In genomic region chr1:6498576-6499111, GRCh38 we compare ENCODE assay signal across 2 cellular contexts.
TF ChIP-seq lines count a peak whose summit lies in the region.

No MANE protein-coding gene starts in this region.

TF ChIP-seq in IMR-90, 13 proteins besides CTCF, POLR2A, EP300 and RAD21:
- TF ChIP-seq CEBPB (IDR thresholded peaks at IDR 0.05; ENCODE audit: low read depth, low read length) = no peak
- TF ChIP-seq CHD1 (IDR thresholded peaks at IDR 0.05; ENCODE audit: low read depth, low read length) = no peak
- TF ChIP-seq RCOR1 (IDR thresholded peaks at IDR 0.05; ENCODE audit: insufficient replicate concordance, low read length) = no peak
- TF ChIP-seq MAFK (IDR thresholded peaks at IDR 0.05; ENCODE audit: low read depth, low read length) = no peak

TF ChIP-seq in GM12878, 131 proteins besides CTCF, POLR2A, EP300 and RAD21:
- no peak for TF ChIP-seq SRF (IDR thresholded peaks at IDR 0.05; ENCODE audit: low read depth in 2 of 2, low read length in 2 of 2)
- no peak for TF ChIP-seq NFXL1 (IDR thresholded peaks at IDR 0.05; ENCODE audit: borderline replicate concordance)
- no peak for TF ChIP-seq JUNB (IDR thresholded peaks at IDR 0.05)
- no peak for TF ChIP-seq E4F1 (IDR thresholded peaks at IDR 0.05; ENCODE audit: borderline replicate concordance, partially characterized antibody)
- no peak for TF ChIP-seq BMI1 (IDR thresholded peaks at IDR 0.05; ENCODE audit: borderline replicate concordance)
- TF ChIP-seq ZNF384 (IDR thresholded peaks at IDR 0.05; ENCODE audit: borderline replicate concordance, low read depth, low read length) = no peak
- no peak for TF ChIP-seq PRDM15 (CRISPR knock-in tag; IDR thresholded peaks at IDR 0.05)
- no peak for TF ChIP-seq POU2F2 (IDR thresholded peaks at IDR 0.05; ENCODE audit: borderline replicate concordance, low read depth, low read length)
